In genomic region chr20:13800728-13801134, GRCh38 we compare ENCODE assay signal across 9 cellular contexts. TPM values are rescaled to one million over a fixed set of nuclear protein-coding genes. Genes with fewer than 3 reads are reported as not detected.
A peak's percentile ranks its signal among the peaks of the same experiment; 100 is the strongest.
DNase-seq lines count a peak whose midpoint lies in the region; ATAC-seq and TF ChIP-seq lines count a peak whose summit lies in the region.
"Had no signal": no experiment of that assay in that cellular context is flagged by ENCODE, and none has a peak within 500 bp of the region (broad histone marks: within the 10 kb centered on the region; RNA-seq: fewer than 3 reads in every experiment).

No MANE protein-coding gene starts in this region.

- H3K9me3 Mint-ChIP-seq in CD4-positive, alpha-beta T cell, result no peaks in the 10 kb centered on the region

- H3K27ac ChIP-seq in CD4-positive, alpha-beta T cell (ENCODE audit: low read depth, low read length), result no peak overlapping the region
- no peak overlapping the region for H3K27ac ChIP-seq in caudate nucleus (ENCODE audit: low read depth, low read length)

- peaks cover 88% of the 10 kb centered on the region for H3K36me3 Mint-ChIP-seq in CD4-positive, alpha-beta T cell (ENCODE audit: low read depth)

- no peaks in the 10 kb centered on the region for H3K9me3 ChIP-seq in CD4-positive, alpha-beta T cell (ENCODE audit: control insufficient read depth, low read length)

- POLR2A ChIA-PET in CD4-positive, alpha-beta T cell (lab: Charles Lee), result no interaction called here

- no peak overlapping the region for H3K4me3 ChIP-seq in lower leg skin (ENCODE audit: low read depth, poor library complexity, severe bottlenecking)
- H3K4me3 ChIP-seq: GM12878 had no signal

- H3K27me3 Mint-ChIP-seq in CD4-positive, alpha-beta T cell, result no peaks in the 10 kb centered on the region

- intact Hi-C loops in CD4-positive, alpha-beta T cell (cut with DNase I, micrococcal nuclease), result no loop called here
- intact Hi-C loops in lower leg skin (cut with DNase I; ENCODE audit: low total_unique reads), result no loop called here

- H3K4me1 Mint-ChIP-seq in CD4-positive, alpha-beta T cell (ENCODE audit: low read depth), result no peaks in the 10 kb centered on the region

- H3K4me3 Mint-ChIP-seq in CD4-positive, alpha-beta T cell, result no peak overlapping the region

- CTCF ChIA-PET in CD4-positive, alpha-beta T cell (lab: Charles Lee), result interaction anchor here (1.4 kb wide), 1 partner anchor 19 kb away, joined by 3 read pairs; no protein-coding TSS in a partner anchor

- no peak for TF ChIP-seq CTCF in CD4-positive, alpha-beta T cell (IDR thresholded peaks at IDR 0.05)
- no peak for TF ChIP-seq CTCF in lower leg skin (IDR thresholded peaks at IDR 0.05)

- no peak for DNase-seq in CD4-positive, alpha-beta T cell
- DNase-seq in NCI-H2029 (lab: John Stamatoyannopoulos, UW), result peak; percentile 95
- peak in 37 of 61 donors; percentile 1 to 95 (median 26) for DNase-seq in caudate nucleus (lab: John Stamatoyannopoulos, UW)
- peak; percentile 82 to 93 for DNase-seq in lower leg skin (ENCODE audit: low spot score in 2 of 2)
- DNase-seq in NCI-H82 (lab: John Stamatoyannopoulos, UW), result no peak

- no peaks in the 10 kb centered on the region for H3K27me3 ChIP-seq in CD4-positive, alpha-beta T cell (ENCODE audit: control insufficient read depth, insufficient read depth, low read length)

- peak overlapping the region; percentile 30 for H3K27ac Mint-ChIP-seq in CD4-positive, alpha-beta T cell

- 8 to 17% methylated on average over 7 of the region's 7 CpGs for WGBS in lower leg skin, 2 donors

- no peak for ATAC-seq in CD4-positive, alpha-beta T cell (ENCODE audit: poor library complexity)
- no peak for ATAC-seq in GM21381 (IDR thresholded peaks at IDR 0.05; ENCODE audit: unreplicated experiment)
- no peak for ATAC-seq in GM19351 (IDR thresholded peaks at IDR 0.05; ENCODE audit: unreplicated experiment)
- ATAC-seq in GM19452 (IDR thresholded peaks at IDR 0.05; ENCODE audit: unreplicated experiment), result no peak
- ATAC-seq: GM12878 had no signal

- TF ChIP-seq POLR2A in lower leg skin (IDR thresholded peaks at IDR 0.05), result no peak

RNA-seq across cellular contexts. Expression of gene NDUFAF5, which starts 15.9 kb away (rescaled TPM):
- total RNA-seq in CD4-positive, alpha-beta T cell, result 10 to 100 TPM; 70.8 to 73.5 TPM
- 10 to 100 TPM; 10.4 to 17.5 (median 12.9) TPM for total RNA-seq in lower leg skin

RNA-seq across cellular contexts. Expression of gene ESF1, which starts 16.0 kb away (rescaled TPM):
- 1 to 10 TPM; 6.9 to 7.1 TPM for total RNA-seq in CD4-positive, alpha-beta T cell
- total RNA-seq in lower leg skin, result 10 to 100 TPM in 3 of 4 donors, 1 to 10 TPM in 1; 9.5 to 11.1 (median 10.8) TPM

Comparison
In these comparisons a context has a peak if more than half of its experiments do, and no peak if none do; other contexts are left out.
1. DNase-seq: peak in NCI-H2029 (single experiment), caudate nucleus (37 of 61) and lower leg skin (2 of 2); none in CD4-positive, alpha-beta T cell (0 of 10) and NCI-H82 (single experiment).